ENCODE assay signal across 8 cellular contexts in genomic region chr1:32021574-32022018, GRCh38. TPM values are rescaled to one million over a fixed set of nuclear protein-coding genes. Genes with fewer than 3 reads are reported as not detected.
A peak's percentile ranks its signal among the peaks of the same experiment; 100 is the strongest.
DNase-seq lines count a peak whose midpoint lies in the region; ATAC-seq and TF ChIP-seq lines count a peak whose summit lies in the region.
"Not testable (repeated sequence)": the region's sequence is repeated elsewhere in the genome, so short reads cannot be mapped to it uniquely, and the experiment has no call there.

No MANE protein-coding gene starts in this region.

- H3K36me3 Mint-ChIP-seq in central memory CD8-positive, alpha-beta T cell (ENCODE audit: insufficient read depth) = peaks cover 25% of the 10 kb centered on the region
- not testable (repeated sequence) for H3K36me3 Mint-ChIP-seq in immature natural killer cell
- peaks cover 25% of the 10 kb centered on the region for H3K36me3 Mint-ChIP-seq in stimulated activated memory B cell treated with anti-CD40 and anti-IgM and Interleukin-4, amounts not matched to agents 10 μg/mL and 1 μg/mL and 100 μg/mL, for 72 hours

- H3K4me1 ChIP-seq in BLaER1 (peaks cover 98% of the 10 kb centered on the region), DOHH2 (ENCODE audit: control insufficient read depth, low read length) (peaks cover 60% of the 10 kb centered on the region), Loucy (ENCODE audit: insufficient read depth, low read length, poor library complexity, severe bottlenecking) (peaks cover 35% of the 10 kb centered on the region)
- H3K4me1 ChIP-seq in neutrophil (ENCODE audit: control insufficient read depth in 1 of 2, insufficient read depth in 1 of 2, low read depth in 1 of 2, low read length in 1 of 2) = not testable (repeated sequence)

- peak overlapping the region; percentile 65 for H3K27ac Mint-ChIP-seq in central memory CD8-positive, alpha-beta T cell (ENCODE audit: low read depth)
- H3K27ac Mint-ChIP-seq in immature natural killer cell = peak overlapping the region; percentile 19 to 78 (median 58)
- peak overlapping the region; percentile 37 for H3K27ac Mint-ChIP-seq in stimulated activated memory B cell treated with anti-CD40 and anti-IgM and Interleukin-4, amounts not matched to agents 10 μg/mL and 1 μg/mL and 100 μg/mL, for 72 hours

- H3K4me2 ChIP-seq in BLaER1 = peak overlapping the region; percentile 25
- H3K4me2 ChIP-seq in DOHH2 (ENCODE audit: low read length) = peak overlapping the region; percentile 36
- H3K4me2 ChIP-seq in Loucy (ENCODE audit: low read depth, low read length, poor library complexity, severe bottlenecking) = peak overlapping the region; percentile 92

- DNase-seq in activated CD8-positive, alpha-beta memory T cell treated with anti-CD3 and anti-CD28 coated beads for 24 hours = peak; percentile 19
- DNase-seq in central memory CD8-positive, alpha-beta T cell (ENCODE audit: low spot score in 2 of 2); immature natural killer cell: not testable (repeated sequence)

- H2AFZ ChIP-seq in Loucy (ENCODE audit: low read length) = not testable (repeated sequence)

- H3K4me1 Mint-ChIP-seq in central memory CD8-positive, alpha-beta T cell = peaks cover 50% of the 10 kb centered on the region
- peaks cover 49 to 68% of the 10 kb centered on the region in 2 donors for H3K4me1 Mint-ChIP-seq in immature natural killer cell
- H3K4me1 Mint-ChIP-seq in stimulated activated memory B cell treated with anti-CD40 and anti-IgM and Interleukin-4, amounts not matched to agents 10 μg/mL and 1 μg/mL and 100 μg/mL, for 72 hours = peaks cover 59% of the 10 kb centered on the region

- peaks cover 100% of the 10 kb centered on the region for H4K20me1 ChIP-seq in BLaER1
- peaks cover 39% of the 10 kb centered on the region for H4K20me1 ChIP-seq in DOHH2 (ENCODE audit: control insufficient read depth, insufficient read depth, low read depth, low read length)
- peaks cover 96% of the 10 kb centered on the region for H4K20me1 ChIP-seq in Loucy (ENCODE audit: insufficient read depth, low read length, poor library complexity, severe bottlenecking)

- not testable (repeated sequence) for H3K9ac ChIP-seq in BLaER1; Loucy (ENCODE audit: low read depth, low read length, poor library complexity, severe bottlenecking)

- not testable (repeated sequence) for H3K9me3 ChIP-seq in BLaER1; DOHH2 (ENCODE audit: control insufficient read depth, insufficient read depth, low read length); Loucy (ENCODE audit: insufficient read depth, low read depth, low read length); neutrophil

- H3K79me2 ChIP-seq in DOHH2 (ENCODE audit: control insufficient read depth, low read length) (peaks cover 100% of the 10 kb centered on the region), Loucy (ENCODE audit: insufficient read depth, low read length) (peaks cover 100% of the 10 kb centered on the region)

- H3K27me3 ChIP-seq in BLaER1; DOHH2 (ENCODE audit: control insufficient read depth, low read length); Loucy (ENCODE audit: insufficient read depth, low read length, poor library complexity, severe bottlenecking); neutrophil: not testable (repeated sequence)

- H3K27ac ChIP-seq in BLaER1 = not testable (repeated sequence)
- peak overlapping the region; percentile 5; the same call in 1 of the 2 replicates for H3K27ac ChIP-seq in DOHH2 (ENCODE audit: low read depth, low read length)
- H3K27ac ChIP-seq in neutrophil = peak overlapping the region; percentile 15

- not testable (repeated sequence) for H3K9me3 Mint-ChIP-seq in central memory CD8-positive, alpha-beta T cell; immature natural killer cell; stimulated activated memory B cell treated with anti-CD40 and anti-IgM and Interleukin-4, amounts not matched to agents 10 μg/mL and 1 μg/mL and 100 μg/mL, for 72 hours

- H3K27me3 Mint-ChIP-seq in central memory CD8-positive, alpha-beta T cell; immature natural killer cell (ENCODE audit: low read depth in 3 of 3); stimulated activated memory B cell treated with anti-CD40 and anti-IgM and Interleukin-4, amounts not matched to agents 10 μg/mL and 1 μg/mL and 100 μg/mL, for 72 hours: not testable (repeated sequence)

- not testable (repeated sequence) for TF ChIP-seq CTCF in DOHH2 (IDR thresholded peaks at IDR 0.05; ENCODE audit: low read depth, low read length, poor library complexity, severe bottlenecking); Loucy (conservative IDR thresholded peaks at IDR 0.05; ENCODE audit: low read length); neutrophil (IDR thresholded peaks at IDR 0.05)

- H3F3A ChIP-seq in DOHH2 (ENCODE audit: control insufficient read depth, insufficient read depth); Loucy (ENCODE audit: low read depth): not testable (repeated sequence)

- H3K4me3 ChIP-seq in BLaER1; DOHH2 (ENCODE audit: low read length); neutrophil (ENCODE audit: low read depth in 1 of 2, low read length in 1 of 2): not testable (repeated sequence)
- peak overlapping the region; percentile 67 for H3K4me3 ChIP-seq in Loucy (ENCODE audit: low read length, poor library complexity, severe bottlenecking)

- peaks cover 96% of the 10 kb centered on the region for H3K36me3 ChIP-seq in BLaER1
- H3K36me3 ChIP-seq in DOHH2 (ENCODE audit: control insufficient read depth, low read length) = peaks cover 72% of the 10 kb centered on the region
- peaks cover 32% of the 10 kb centered on the region for H3K36me3 ChIP-seq in Loucy (ENCODE audit: insufficient read depth, low read length)
- H3K36me3 ChIP-seq in neutrophil = not testable (repeated sequence)

- not testable (repeated sequence) for H3K4me3 Mint-ChIP-seq in central memory CD8-positive, alpha-beta T cell; stimulated activated memory B cell treated with anti-CD40 and anti-IgM and Interleukin-4, amounts not matched to agents 10 μg/mL and 1 μg/mL and 100 μg/mL, for 72 hours
- H3K4me3 Mint-ChIP-seq in immature natural killer cell = peak overlapping the region; percentile 27 to 58 (median 46)

- H3K9me2 ChIP-seq in DOHH2 (replicated peaks; ENCODE audit: control insufficient read depth, low read length); Loucy (replicated peaks; ENCODE audit: low read depth, low read length): not testable (repeated sequence)

- ATAC-seq in central memory CD8-positive, alpha-beta T cell (replicated peaks; ENCODE audit: extremely low read depth, poor library complexity, severe bottlenecking) = peak; percentile 43
- not testable (repeated sequence) for ATAC-seq in stimulated activated memory B cell treated with anti-CD40 and anti-IgM and Interleukin-4, amounts not matched to agents 10 μg/mL and 1 μg/mL and 100 μg/mL, for 72 hours

RNA-seq across cellular contexts. Expression of gene KHDRBS1, which starts 7.9 kb away (rescaled TPM):
- polyA plus RNA-seq in immature natural killer cell = 100 to 1,000 TPM in 1 of 3 donors, 10 to 100 TPM in 2; 74.0 to 121 (median 86.1) TPM

RNA-seq across cellular contexts. Expression of gene TMEM39B, which starts 51.1 kb away (rescaled TPM):
- 1 to 10 TPM in 2 of 3 donors, under 1 TPM in 1; 0.94 to 2.3 (median 2.0) TPM for polyA plus RNA-seq in immature natural killer cell

Comparison
In these comparisons a context has a peak if more than half of its experiments do, and no peak if none do; other contexts are left out.
1. H3K4me2 ChIP-seq: peak in every context shown above with its lines; median percentile 92 in Loucy; 36 in DOHH2; 25 in BLaER1.